17 cellular contexts compared by ENCODE assay signal in the genomic region with DNA sequence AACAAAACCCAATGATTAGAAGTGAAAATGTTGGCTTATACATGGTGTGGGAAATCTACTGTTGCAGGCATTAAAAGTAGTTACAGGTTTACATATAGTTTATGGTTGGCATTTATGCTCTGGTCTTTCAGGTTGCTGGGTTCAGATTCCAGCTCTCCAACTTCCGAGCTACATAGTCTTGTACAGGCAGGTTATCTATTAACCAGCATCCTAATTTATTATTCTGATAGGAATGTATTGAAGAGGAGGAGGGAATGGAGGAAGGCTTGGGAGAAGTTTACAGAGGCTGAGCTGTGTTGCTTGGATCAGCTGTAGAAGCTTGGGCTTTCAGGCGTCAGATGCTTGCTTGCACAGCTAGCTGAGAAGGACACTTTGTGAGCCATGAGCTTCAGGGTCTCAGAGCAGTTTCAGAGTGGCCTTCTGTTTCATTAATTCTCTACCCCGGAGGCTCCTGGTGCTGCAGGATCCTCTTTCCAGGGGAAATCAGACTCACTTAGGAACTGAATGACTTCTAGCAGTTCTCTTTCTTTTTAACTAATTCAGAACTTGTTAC. TPM values are rescaled to one million over a fixed set of nuclear protein-coding genes. Genes with fewer than 3 reads are reported as not detected.
DNase-seq lines count a peak whose midpoint lies in the region; ATAC-seq, FAIRE-seq and TF ChIP-seq lines count a peak whose summit lies in the region.
"Had no signal": no experiment of that assay in that cellular context is flagged by ENCODE, and none has a peak within 500 bp of the region (broad histone marks: within the 10 kb centered on the region; RNA-seq: fewer than 3 reads in every experiment).

No MANE protein-coding gene starts in this region.

- no peaks in the 10 kb centered on the region for H3K9me3 ChIP-seq in H1 (ENCODE audit: insufficient read depth in 2 of 2, low read depth in 1 of 2, low read length in 1 of 2)
- H3K9me3 ChIP-seq in mucosa of stomach (ENCODE audit: control insufficient read depth, low read length), result no peaks in the 10 kb centered on the region
- H3K9me3 ChIP-seq: right atrium auricular region had no signal

- H2BK120ac ChIP-seq in H1 (replicated peaks; ENCODE audit: low read depth, low read length), result no peak overlapping the region

- H2AFZ ChIP-seq in H1 (ENCODE audit: low read length), result peak overlapping the region; percentile 74

- H3K36me3 ChIP-seq in H1 (ENCODE audit: control insufficient read depth in 2 of 4, insufficient read depth in 4 of 4, low read length in 3 of 4) (no peaks in the 10 kb centered on the region), mucosa of stomach (ENCODE audit: control insufficient read depth, insufficient read depth, low read length) (no peaks in the 10 kb centered on the region)
- H3K36me3 ChIP-seq: brain microvascular endothelial cell, right atrium auricular region had no signal

- H4K5ac ChIP-seq in H1 (ENCODE audit: insufficient read length, low read depth, low read length), result no peak overlapping the region

- H3K27me3 ChIP-seq in H1 (replicated peaks in 1 of 4; ENCODE audit: control insufficient read depth in 3 of 4, extremely low read depth in 1 of 4, insufficient read depth in 3 of 4, low read length in 3 of 4) (no peaks in the 10 kb centered on the region), mucosa of stomach (ENCODE audit: control insufficient read depth, insufficient read depth, low read length) (no peaks in the 10 kb centered on the region)
- H3K27me3 ChIP-seq: brain microvascular endothelial cell, right atrium auricular region had no signal

- no peak for TF ChIP-seq CTCF in H1 (IDR thresholded peaks at IDR 0.05; ENCODE audit: control extremely low read depth in 1 of 3, insufficient read depth in 1 of 3, low read depth in 1 of 3, low read length in 3 of 3)

- no peak overlapping the region for H3K23ac ChIP-seq in H1 (ENCODE audit: insufficient read length)

- no peak overlapping the region for H2AK5ac ChIP-seq in H1 (ENCODE audit: low read depth, low read length)

- H3K4me1 ChIP-seq in H1 (replicated peaks in 1 of 4; ENCODE audit: control insufficient read depth in 3 of 4, insufficient read depth in 4 of 4, low read length in 3 of 4) (no peaks in the 10 kb centered on the region), mucosa of stomach (ENCODE audit: control insufficient read depth, insufficient read depth, low read length) (peaks cover 9% of the 10 kb centered on the region)
- H3K4me1 ChIP-seq: right atrium auricular region had no signal

- no peak overlapping the region for H3K9ac ChIP-seq in H1 (replicated peaks in 1 of 4; ENCODE audit: extremely low read depth in 1 of 4, low read depth in 3 of 4, low read length in 3 of 4)
- no peak overlapping the region for H3K9ac ChIP-seq in mucosa of stomach (ENCODE audit: low read length)

- no peak overlapping the region for H3K14ac ChIP-seq in H1 (ENCODE audit: insufficient read length)

- no peak overlapping the region for H4K91ac ChIP-seq in H1 (replicated peaks; ENCODE audit: insufficient read length, low read length)

- H3K4ac ChIP-seq in H1 (replicated peaks; ENCODE audit: insufficient read length, low read depth, low read length), result no peak overlapping the region

- no peak overlapping the region for H2BK12ac ChIP-seq in H1 (ENCODE audit: low read depth, low read length)

- H3K79me2 ChIP-seq in H1 (ENCODE audit: control insufficient read depth in 1 of 2, insufficient read depth in 2 of 2, low read length in 2 of 2), result no peaks in the 10 kb centered on the region

- WGBS in H1 (ENCODE audit: extremely low coverage in 1 of 2, insufficient coverage in 1 of 2, insufficient read length in 1 of 2, insufficient replicate concordance in 2 of 2, low coverage in 1 of 2, low lambda C conversion rate in 2 of 2, missing lambda C conversion rate in 1 of 2), 2 experiments, result 73% methylated on average over 3 of the region's 3 CpGs; no CpG with 5 or more reads in 1 of the 2 experiments

- no peak overlapping the region for H2BK15ac ChIP-seq in H1 (ENCODE audit: low read length)

- H4K20me1 ChIP-seq in H1 (replicated peaks in 1 of 2; ENCODE audit: control insufficient read depth in 1 of 2, insufficient read depth in 2 of 2, low read length in 2 of 2), result no peaks in the 10 kb centered on the region

- H3K27ac ChIP-seq in H1 (ENCODE audit: low read depth, low read length), result no peak overlapping the region
- H3K27ac ChIP-seq: brain microvascular endothelial cell, right atrium auricular region had no signal

- FAIRE-seq in H1 (lab: Jason Lieb, UNC), result no peak

- no peak for TF ChIP-seq EP300 in H1 (IDR thresholded peaks at IDR 0.05; ENCODE audit: borderline replicate concordance in 1 of 2, low read depth in 2 of 2, low read length in 2 of 2)

- H3K4me3 ChIP-seq in H1 (ENCODE audit: extremely low read depth in 1 of 4, insufficient read depth in 2 of 4, low read depth in 3 of 4, low read length in 4 of 4), result no peak overlapping the region
- peak overlapping the region; percentile 14 for H3K4me3 ChIP-seq in mucosa of stomach (ENCODE audit: low read length)
- H3K4me3 ChIP-seq: right atrium auricular region had no signal

- H2BK20ac ChIP-seq in H1 (ENCODE audit: low read length), result no peak overlapping the region

- CTCF ChIA-PET in H1 (lab: Charles Lee; ENCODE audit: partially characterized antibody), result no interaction called here

- no peak for TF ChIP-seq POLR2A in H1 (IDR thresholded peaks at IDR 0.05; ENCODE audit: control extremely low read depth in 1 of 2, low read depth in 2 of 2, low read length in 2 of 2)

- POLR2A ChIA-PET in H1 (lab: Charles Lee; ENCODE audit: partially characterized antibody), result interaction anchor here (1.3 kb wide), 1 partner anchor 10 kb away, joined by 6 read pairs; no protein-coding TSS in a partner anchor

- DNase-seq in Ammon's horn (ENCODE audit: low spot score), result peak; percentile 20
- peak; percentile 50 for DNase-seq in LoVo (ENCODE audit: low spot score)
- no peak for DNase-seq in H1 (ENCODE audit: low read depth in 1 of 2, low spot score in 2 of 2)
- DNase-seq in NCI-H446 treated with DMSO at 0.1 percent for 48 hours (lab: John Stamatoyannopoulos, UW), result no peak
- DNase-seq in NCI-H1417 (lab: John Stamatoyannopoulos, UW), result no peak
- no peak for DNase-seq in activated gamma-delta T cell treated with Interleukin-2 at 50 U/mL for 16 hours
- DNase-seq: activated CD4-positive, CD25-positive, alpha-beta regulatory T cell treated with anti-CD3 and anti-CD28 coated beads, Interleukin-2, amount 50 U/mL, for 72 hours; brain microvascular endothelial cell; CD4-positive, alpha-beta memory T cell; cortex of kidney; DND-41; NCI-H1436 treated with DMSO at 0.1 percent for 48 hours; NCI-H2171 had no signal

- H3K18ac ChIP-seq in H1 (ENCODE audit: extremely low read depth, low read length), result no peak overlapping the region

- no peak overlapping the region for H3K4me2 ChIP-seq in H1 (ENCODE audit: insufficient read depth in 1 of 2, low read depth in 2 of 2, low read length in 2 of 2)

- no peaks in the 10 kb centered on the region for H3K23me2 ChIP-seq in H1 (ENCODE audit: low read depth, low read length)

- H2BK5ac ChIP-seq in H1 (ENCODE audit: low read depth, low read length), result no peak overlapping the region

- ATAC-seq in HG02885 (IDR thresholded peaks at IDR 0.05; ENCODE audit: poor library complexity, unreplicated experiment), result no peak
- ATAC-seq: Panc1 had no signal

- H4K8ac ChIP-seq in H1 (ENCODE audit: extremely low read depth, insufficient read depth, low read length), result no peak overlapping the region

- no peaks in the 10 kb centered on the region for H3K79me1 ChIP-seq in H1 (ENCODE audit: low read depth, low read length)

- no peak overlapping the region for H3K56ac ChIP-seq in H1 (replicated peaks; ENCODE audit: insufficient read length, low read depth, low read length)

- TF ChIP-seq RAD21 in H1 (IDR thresholded peaks at IDR 0.05 in 1 of 2, conservative IDR thresholded peaks at IDR 0.05 in 1 of 2; ENCODE audit: low read depth in 2 of 2, low read length in 2 of 2), result no peak

TF ChIP-seq in H1, 55 proteins besides CTCF, POLR2A, EP300 and RAD21:
- no peak for TF ChIP-seq BRCA1 (IDR thresholded peaks at IDR 0.05; ENCODE audit: low read depth, low read length)
- TF ChIP-seq NRF1 (IDR thresholded peaks at IDR 0.05; ENCODE audit: low read depth, low read length), result no peak
- no peak for TF ChIP-seq BCL11A (IDR thresholded peaks at IDR 0.05; ENCODE audit: low read depth in 2 of 2, low read length in 2 of 2)
- no peak for TF ChIP-seq EGR1 (IDR thresholded peaks at IDR 0.05; ENCODE audit: borderline replicate concordance, low read depth, low read length)
- TF ChIP-seq RFX5 (IDR thresholded peaks at IDR 0.05; ENCODE audit: borderline replicate concordance, low read depth, low read length), result no peak
- no peak for TF ChIP-seq SIN3A (conservative IDR thresholded peaks at IDR 0.05 in 1 of 2, IDR thresholded peaks at IDR 0.05 in 1 of 2; ENCODE audit: low read depth in 1 of 2, low read length in 2 of 2)
- TF ChIP-seq GABPA (IDR thresholded peaks at IDR 0.05; ENCODE audit: borderline replicate concordance, insufficient read depth, low read length), result no peak
- no peak for TF ChIP-seq POLR2AphosphoS5 (IDR thresholded peaks at IDR 0.05; ENCODE audit: low read depth, low read length)
- TF ChIP-seq CTBP2 (IDR thresholded peaks at IDR 0.05; ENCODE audit: borderline replicate concordance, insufficient read depth, insufficient read length, low read length), result no peak
- no peak for TF ChIP-seq SP1 (IDR thresholded peaks at IDR 0.05; ENCODE audit: low read depth, low read length)
- no peak for TF ChIP-seq CBX5 (IDR thresholded peaks at IDR 0.05; ENCODE audit: low read depth, low read length)

RNA-seq across cellular contexts. Expression of a gene that starts 11.7 kb away (rescaled TPM):
- total RNA-seq in H1 (2021; fragmentation: NEBNext Ultra II Directional; extraction: Animal tissue kit (Norgen Biotek cat#: 25700)), result 28.5 and 33.2 TPM in 2 replicates
- 3.3 and 7.7 TPM in 2 replicates for polyA plus RNA-seq in H1 (2011; rRNA removed)
- 8.6 TPM for polyA plus RNA-seq in H1 (2011; cell fraction: cytosol; rRNA removed)
- polyA plus RNA-seq in H1 (2011; cell fraction: nucleus; rRNA removed), result 11.3 TPM
- polyA plus RNA-seq in H1 (2012, experiment 1 of 2), result 8.0 to 15.1 TPM (median 10.2 TPM) in 4 replicates
- 1.3 TPM for polyA plus RNA-seq in H1 (2012, experiment 2 of 2)
- polyA plus RNA-seq in H1 (2013, experiment 1 of 2), result 19.5 TPM
- 22.3 TPM for polyA plus RNA-seq in H1 (2013, experiment 2 of 2)
- 20.1 and 33.7 TPM in 2 replicates for polyA minus RNA-seq in H1 (2011; rRNA and poly(A)+ RNA removed)
- polyA minus RNA-seq in H1 (2011; cell fraction: cytosol; rRNA and poly(A)+ RNA removed), result 17.0 TPM
- 127 TPM for polyA minus RNA-seq in H1 (2011; cell fraction: nucleus; rRNA and poly(A)+ RNA removed)

Comparison
In these comparisons a context has a peak if more than half of its experiments do, and no peak if none do; other contexts are left out.
1. DNase-seq: peak in Ammon's horn (single experiment) and LoVo (single experiment); none in H1 (0 of 2), NCI-H446 treated with DMSO at 0.1 percent for 48 hours (single experiment), NCI-H1417 (0 of 3) and activated gamma-delta T cell treated with Interleukin-2 at 50 U/mL for 16 hours (single experiment).